Comparison of ENCODE assay signal across 1 cellular context in the genomic region with DNA sequence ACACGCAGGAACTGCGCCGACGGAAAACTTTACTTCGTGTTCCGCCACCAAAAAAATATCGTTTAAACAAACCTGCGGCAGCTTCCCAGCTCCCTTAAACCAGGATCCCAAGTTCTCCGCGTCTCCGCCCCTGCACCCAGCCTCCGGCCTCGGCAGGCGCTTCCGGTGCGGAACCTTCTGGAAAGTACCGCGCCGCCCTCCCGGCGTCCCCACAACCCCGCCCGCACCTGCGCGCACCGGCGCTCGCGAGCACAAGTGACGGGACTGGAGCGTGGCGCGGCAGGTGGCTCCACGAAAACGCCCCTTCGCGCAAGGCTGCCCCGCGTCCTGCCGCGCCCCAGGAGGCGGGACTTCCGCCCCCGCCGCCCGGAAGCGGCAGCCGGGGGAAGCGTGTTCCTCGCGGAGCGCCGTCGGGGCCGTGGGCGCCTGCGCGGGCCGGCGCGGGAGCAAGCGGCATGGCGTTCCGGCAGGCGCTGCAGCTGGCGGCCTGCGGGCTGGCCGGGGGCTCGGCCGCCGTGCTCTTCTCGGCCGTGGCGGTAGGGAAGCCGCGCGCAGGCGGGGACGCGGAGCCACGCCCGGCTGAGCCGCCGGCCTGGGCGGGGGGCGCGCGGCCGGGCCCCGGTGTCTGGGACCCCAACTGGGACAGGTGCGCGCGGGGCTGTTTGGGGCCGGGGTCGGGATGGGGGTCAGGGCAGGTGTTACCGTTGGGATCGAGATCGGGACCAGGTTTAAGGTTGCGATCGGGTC.
TF ChIP-seq lines count a peak whose summit lies in the region.

A gene (plus strand): TSS at position 421 of the 747 bp plus-strand sequence. CDS start 35 bp downstream, at position 456.

TF ChIP-seq in K562, 482 proteins besides CTCF, POLR2A, EP300 and RAD21 (continued from another document and continues in another):
- TF ChIP-seq, protein P1, sequence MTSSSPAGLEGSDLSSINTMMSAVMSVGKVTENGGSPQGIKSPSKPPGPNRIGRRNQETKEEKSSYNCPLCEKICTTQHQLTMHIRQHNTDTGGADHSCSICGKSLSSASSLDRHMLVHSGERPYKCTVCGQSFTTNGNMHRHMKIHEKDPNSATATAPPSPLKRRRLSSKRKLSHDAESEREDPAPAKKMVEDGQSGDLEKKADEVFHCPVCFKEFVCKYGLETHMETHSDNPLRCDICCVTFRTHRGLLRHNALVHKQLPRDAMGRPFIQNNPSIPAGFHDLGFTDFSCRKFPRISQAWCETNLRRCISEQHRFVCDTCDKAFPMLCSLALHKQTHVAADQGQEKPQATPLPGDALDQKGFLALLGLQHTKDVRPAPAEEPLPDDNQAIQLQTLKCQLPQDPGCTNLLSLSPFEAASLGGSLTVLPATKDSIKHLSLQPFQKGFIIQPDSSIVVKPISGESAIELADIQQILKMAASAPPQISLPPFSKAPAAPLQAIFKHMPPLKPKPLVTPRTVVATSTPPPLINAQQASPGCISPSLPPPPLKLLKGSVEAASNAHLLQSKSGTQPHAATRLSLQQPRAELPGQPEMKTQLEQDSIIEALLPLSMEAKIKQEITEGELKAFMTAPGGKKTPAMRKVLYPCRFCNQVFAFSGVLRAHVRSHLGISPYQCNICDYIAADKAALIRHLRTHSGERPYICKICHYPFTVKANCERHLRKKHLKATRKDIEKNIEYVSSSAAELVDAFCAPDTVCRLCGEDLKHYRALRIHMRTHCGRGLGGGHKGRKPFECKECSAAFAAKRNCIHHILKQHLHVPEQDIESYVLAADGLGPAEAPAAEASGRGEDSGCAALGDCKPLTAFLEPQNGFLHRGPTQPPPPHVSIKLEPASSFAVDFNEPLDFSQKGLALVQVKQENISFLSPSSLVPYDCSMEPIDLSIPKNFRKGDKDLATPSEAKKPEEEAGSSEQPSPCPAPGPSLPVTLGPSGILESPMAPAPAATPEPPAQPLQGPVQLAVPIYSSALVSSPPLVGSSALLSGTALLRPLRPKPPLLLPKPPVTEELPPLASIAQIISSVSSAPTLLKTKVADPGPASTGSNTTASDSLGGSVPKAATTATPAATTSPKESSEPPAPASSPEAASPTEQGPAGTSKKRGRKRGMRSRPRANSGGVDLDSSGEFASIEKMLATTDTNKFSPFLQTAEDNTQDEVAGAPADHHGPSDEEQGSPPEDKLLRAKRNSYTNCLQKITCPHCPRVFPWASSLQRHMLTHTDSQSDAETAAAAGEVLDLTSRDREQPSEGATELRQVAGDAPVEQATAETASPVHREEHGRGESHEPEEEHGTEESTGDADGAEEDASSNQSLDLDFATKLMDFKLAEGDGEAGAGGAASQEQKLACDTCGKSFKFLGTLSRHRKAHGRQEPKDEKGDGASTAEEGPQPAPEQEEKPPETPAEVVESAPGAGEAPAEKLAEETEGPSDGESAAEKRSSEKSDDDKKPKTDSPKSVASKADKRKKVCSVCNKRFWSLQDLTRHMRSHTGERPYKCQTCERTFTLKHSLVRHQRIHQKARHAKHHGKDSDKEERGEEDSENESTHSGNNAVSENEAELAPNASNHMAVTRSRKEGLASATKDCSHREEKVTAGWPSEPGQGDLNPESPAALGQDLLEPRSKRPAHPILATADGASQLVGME (CRISPR knock-in tag; IDR thresholded peaks at IDR 0.05): no peak
- TF ChIP-seq, protein P2, sequence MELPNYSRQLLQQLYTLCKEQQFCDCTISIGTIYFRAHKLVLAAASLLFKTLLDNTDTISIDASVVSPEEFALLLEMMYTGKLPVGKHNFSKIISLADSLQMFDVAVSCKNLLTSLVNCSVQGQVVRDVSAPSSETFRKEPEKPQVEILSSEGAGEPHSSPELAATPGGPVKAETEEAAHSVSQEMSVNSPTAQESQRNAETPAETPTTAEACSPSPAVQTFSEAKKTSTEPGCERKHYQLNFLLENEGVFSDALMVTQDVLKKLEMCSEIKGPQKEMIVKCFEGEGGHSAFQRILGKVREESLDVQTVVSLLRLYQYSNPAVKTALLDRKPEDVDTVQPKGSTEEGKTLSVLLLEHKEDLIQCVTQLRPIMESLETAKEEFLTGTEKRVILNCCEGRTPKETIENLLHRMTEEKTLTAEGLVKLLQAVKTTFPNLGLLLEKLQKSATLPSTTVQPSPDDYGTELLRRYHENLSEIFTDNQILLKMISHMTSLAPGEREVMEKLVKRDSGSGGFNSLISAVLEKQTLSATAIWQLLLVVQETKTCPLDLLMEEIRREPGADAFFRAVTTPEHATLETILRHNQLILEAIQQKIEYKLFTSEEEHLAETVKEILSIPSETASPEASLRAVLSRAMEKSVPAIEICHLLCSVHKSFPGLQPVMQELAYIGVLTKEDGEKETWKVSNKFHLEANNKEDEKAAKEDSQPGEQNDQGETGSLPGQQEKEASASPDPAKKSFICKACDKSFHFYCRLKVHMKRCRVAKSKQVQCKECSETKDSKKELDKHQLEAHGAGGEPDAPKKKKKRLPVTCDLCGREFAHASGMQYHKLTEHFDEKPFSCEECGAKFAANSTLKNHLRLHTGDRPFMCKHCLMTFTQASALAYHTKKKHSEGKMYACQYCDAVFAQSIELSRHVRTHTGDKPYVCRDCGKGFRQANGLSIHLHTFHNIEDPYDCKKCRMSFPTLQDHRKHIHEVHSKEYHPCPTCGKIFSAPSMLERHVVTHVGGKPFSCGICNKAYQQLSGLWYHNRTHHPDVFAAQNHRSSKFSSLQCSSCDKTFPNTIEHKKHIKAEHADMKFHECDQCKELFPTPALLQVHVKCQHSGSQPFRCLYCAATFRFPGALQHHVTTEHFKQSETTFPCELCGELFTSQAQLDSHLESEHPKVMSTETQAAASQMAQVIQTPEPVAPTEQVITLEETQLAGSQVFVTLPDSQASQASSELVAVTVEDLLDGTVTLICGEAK (IDR thresholded peaks at IDR 0.05): peak; percentile 95
- TF ChIP-seq, protein P2 (CRISPR knock-in tag; IDR thresholded peaks at IDR 0.05): no peak
- TF ChIP-seq, protein P3, sequence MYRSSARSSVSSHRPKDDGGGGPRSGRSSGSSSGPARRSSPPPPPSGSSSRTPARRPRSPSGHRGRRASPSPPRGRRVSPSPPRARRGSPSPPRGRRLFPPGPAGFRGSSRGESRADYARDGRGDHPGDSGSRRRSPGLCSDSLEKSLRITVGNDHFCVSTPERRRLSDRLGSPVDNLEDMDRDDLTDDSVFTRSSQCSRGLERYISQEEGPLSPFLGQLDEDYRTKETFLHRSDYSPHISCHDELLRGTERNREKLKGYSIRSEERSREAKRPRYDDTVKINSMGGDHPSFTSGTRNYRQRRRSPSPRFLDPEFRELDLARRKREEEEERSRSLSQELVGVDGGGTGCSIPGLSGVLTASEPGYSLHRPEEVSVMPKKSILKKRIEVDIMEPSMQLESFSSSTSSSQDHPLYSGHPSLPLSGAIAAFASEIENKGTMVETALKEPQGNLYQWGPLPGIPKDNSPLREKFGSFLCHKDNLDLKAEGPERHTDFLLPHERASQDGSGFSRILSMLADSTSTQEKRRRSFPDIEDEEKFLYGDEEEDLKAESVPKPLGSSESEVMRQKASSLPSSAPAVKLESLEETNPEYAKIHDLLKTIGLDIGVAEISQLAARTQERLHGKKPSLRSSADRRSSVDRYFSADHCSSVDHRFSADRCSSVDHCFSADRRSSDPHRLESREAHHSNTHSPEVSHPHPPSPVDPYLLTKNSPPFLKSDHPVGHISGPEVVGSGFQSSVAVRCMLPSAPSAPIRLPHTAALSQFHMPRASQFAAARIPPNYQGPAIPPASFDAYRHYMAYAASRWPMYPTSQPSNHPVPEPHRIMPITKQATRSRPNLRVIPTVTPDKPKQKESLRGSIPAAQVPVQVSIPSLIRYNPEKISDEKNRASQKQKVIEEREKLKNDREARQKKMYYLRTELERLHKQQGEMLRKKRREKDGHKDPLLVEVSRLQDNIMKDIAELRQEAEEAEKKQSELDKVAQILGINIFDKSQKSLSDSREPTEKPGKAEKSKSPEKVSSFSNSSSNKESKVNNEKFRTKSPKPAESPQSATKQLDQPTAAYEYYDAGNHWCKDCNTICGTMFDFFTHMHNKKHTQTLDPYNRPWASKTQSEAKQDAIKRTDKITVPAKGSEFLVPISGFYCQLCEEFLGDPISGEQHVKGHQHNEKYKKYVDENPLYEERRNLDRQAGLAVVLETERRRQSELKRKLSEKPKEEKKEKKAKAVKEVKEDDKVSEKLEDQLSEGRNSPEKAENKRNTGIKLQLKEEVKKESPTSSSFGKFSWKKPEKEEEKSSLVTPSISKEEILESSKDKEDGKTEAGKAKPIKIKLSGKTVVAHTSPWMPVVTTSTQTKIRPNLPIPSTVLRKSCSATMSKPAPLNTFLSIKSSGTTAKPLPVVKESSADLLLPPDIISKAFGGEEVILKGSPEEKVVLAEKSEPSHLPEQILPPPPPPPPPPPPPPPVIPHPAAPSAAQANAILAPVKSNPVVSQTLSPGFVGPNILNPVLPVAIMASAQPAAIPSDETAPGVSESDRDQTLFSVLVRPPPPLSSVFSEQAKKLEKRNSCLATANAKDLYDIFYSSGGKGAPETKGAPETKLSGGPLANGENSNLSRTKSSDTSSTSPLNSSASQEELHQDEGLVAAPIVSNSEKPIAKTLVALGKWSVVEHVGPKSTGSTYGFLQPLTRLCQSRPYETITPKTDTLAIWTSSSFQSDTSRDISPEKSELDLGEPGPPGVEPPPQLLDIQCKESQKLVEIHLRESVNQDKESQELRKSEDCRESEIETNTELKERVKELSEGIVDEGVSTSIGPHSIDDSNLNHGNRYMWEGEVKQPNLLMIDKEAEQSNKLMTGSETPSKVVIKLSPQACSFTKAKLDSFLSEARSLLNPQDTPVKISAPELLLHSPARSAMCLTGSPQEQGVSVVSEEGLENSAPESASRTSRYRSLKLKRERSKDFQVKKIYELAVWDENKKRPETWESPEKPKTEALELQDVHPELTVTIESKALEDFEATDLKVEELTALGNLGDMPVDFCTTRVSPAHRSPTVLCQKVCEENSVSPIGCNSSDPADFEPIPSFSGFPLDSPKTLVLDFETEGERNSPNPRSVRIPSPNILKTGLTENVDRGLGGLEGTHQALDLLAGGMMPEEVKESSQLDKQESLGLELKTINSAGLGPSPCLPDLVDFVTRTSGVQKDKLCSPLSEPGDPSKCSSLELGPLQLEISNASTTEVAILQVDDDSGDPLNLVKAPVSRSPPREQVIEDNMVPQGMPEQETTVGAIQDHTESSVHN (IDR thresholded peaks at IDR 0.05; ENCODE audit: borderline replicate concordance in 1 of 2, low read depth in 1 of 2): no peak
- TF ChIP-seq RAD51 (IDR thresholded peaks at IDR 0.05; ENCODE audit: borderline replicate concordance, low read depth) (no peak), ZNF224 (CRISPR knock-in tag; IDR thresholded peaks at IDR 0.05) (no peak), SIN3A (IDR thresholded peaks at IDR 0.05; ENCODE audit: borderline replicate concordance in 2 of 2, control insufficient read depth in 1 of 2, low read depth in 2 of 2, low read length in 2 of 2) (peak; percentile 49 to 90; a peak in 3 of 4 replicates), SMARCC2 (IDR thresholded peaks at IDR 0.05; ENCODE audit: low read depth) (no peak), ZNF121 (CRISPR knock-in tag; conservative IDR thresholded peaks at IDR 0.05) (no peak), FOXJ3 (CRISPR knock-in tag; IDR thresholded peaks at IDR 0.05) (no peak)
- TF ChIP-seq, protein P4, sequence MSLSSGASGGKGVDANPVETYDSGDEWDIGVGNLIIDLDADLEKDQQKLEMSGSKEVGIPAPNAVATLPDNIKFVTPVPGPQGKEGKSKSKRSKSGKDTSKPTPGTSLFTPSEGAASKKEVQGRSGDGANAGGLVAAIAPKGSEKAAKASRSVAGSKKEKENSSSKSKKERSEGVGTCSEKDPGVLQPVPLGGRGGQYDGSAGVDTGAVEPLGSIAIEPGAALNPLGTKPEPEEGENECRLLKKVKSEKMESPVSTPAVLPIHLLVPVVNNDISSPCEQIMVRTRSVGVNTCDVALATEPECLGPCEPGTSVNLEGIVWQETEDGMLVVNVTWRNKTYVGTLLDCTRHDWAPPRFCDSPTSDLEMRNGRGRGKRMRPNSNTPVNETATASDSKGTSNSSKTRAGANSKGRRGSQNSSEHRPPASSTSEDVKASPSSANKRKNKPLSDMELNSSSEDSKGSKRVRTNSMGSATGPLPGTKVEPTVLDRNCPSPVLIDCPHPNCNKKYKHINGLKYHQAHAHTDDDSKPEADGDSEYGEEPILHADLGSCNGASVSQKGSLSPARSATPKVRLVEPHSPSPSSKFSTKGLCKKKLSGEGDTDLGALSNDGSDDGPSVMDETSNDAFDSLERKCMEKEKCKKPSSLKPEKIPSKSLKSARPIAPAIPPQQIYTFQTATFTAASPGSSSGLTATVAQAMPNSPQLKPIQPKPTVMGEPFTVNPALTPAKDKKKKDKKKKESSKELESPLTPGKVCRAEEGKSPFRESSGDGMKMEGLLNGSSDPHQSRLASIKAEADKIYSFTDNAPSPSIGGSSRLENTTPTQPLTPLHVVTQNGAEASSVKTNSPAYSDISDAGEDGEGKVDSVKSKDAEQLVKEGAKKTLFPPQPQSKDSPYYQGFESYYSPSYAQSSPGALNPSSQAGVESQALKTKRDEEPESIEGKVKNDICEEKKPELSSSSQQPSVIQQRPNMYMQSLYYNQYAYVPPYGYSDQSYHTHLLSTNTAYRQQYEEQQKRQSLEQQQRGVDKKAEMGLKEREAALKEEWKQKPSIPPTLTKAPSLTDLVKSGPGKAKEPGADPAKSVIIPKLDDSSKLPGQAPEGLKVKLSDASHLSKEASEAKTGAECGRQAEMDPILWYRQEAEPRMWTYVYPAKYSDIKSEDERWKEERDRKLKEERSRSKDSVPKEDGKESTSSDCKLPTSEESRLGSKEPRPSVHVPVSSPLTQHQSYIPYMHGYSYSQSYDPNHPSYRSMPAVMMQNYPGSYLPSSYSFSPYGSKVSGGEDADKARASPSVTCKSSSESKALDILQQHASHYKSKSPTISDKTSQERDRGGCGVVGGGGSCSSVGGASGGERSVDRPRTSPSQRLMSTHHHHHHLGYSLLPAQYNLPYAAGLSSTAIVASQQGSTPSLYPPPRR (CRISPR knock-in tag; IDR thresholded peaks at IDR 0.05; ENCODE audit: borderline replicate concordance): no peak
